In the genomic region with DNA sequence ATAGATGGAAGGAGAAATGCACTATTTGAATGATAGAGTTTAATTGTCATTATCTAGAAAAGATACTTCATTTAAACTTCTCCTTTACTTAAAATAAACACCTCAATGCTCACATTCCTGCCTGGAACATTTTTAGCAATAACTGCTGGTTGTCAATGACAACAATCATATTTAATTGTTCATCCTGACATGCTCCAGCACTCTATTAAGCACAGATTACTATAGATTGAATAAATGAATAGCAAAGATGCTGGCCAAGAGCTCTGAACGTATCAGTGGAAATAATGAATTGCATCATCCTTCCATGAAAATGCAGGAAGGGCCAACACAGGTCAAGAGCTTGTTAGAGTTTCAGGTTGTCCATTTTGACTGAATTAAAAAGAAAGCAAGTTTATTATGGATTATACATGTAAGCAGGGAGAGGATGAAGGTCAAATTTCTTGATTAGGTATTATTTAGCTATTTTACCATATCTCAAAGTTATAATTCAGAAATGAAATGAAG, we compare ENCODE assay signal across 19 cellular contexts.
"Had no signal": no experiment of that assay in that cellular context is flagged by ENCODE, and none has a peak within 500 bp of the region (broad histone marks: within the 10 kb centered on the region; RNA-seq: fewer than 3 reads in every experiment).

No MANE protein-coding gene starts in this region.

- H3K9me3 ChIP-seq: colonic mucosa, gastrocnemius medialis, heart right ventricle, pancreas, sigmoid colon, stomach, thoracic aorta, upper lobe of right lung had no signal

- H3K27me3 ChIP-seq: colonic mucosa, gastrocnemius medialis, heart right ventricle, pancreas, sigmoid colon, stomach, upper lobe of right lung had no signal

- H3K36me3 ChIP-seq: colonic mucosa, gastrocnemius medialis, heart right ventricle, pancreas, sigmoid colon, stomach, thoracic aorta, upper lobe of right lung had no signal

- ATAC-seq: activated CD8-positive, alpha-beta memory T cell treated with anti-CD3 and anti-CD28 coated beads, Interleukin-2, amount 10 ng/mL, durations not matched to agents 7 days and 5 days; gastrocnemius medialis; left colon; pancreas; upper lobe of right lung had no signal

- DNase-seq: activated CD4-positive, alpha-beta T cell treated with anti-CD3 and anti-CD28 coated beads, Interleukin-2, amount 50 U/mL, for 48 hours; activated CD4-positive, CD25-positive, alpha-beta regulatory T cell treated with anti-CD3 and anti-CD28 coated beads, Interleukin-2, amount 50 U/mL, for 72 hours; activated CD8-positive, alpha-beta memory T cell treated with anti-CD3 and anti-CD28 coated beads, Interleukin-2, amount 10 ng/mL, durations not matched to agents 7 days and 5 days; activated naive CD4-positive, alpha-beta T cell treated with anti-CD3 and anti-CD28 coated beads, Interleukin-2, amount 10 ng/mL, durations not matched to agents 7 days and 5 days; activated T-cell treated with anti-CD3 and anti-CD28 coated beads, Interleukin-2, amount 50 U/mL, for 1 hour; central memory CD4-positive, alpha-beta T cell; colonic mucosa; effector CD8-positive, alpha-beta T cell; gastrocnemius medialis; heart right ventricle; left colon; naive B cell; pancreas; sigmoid colon; stimulated activated CD4-positive, alpha-beta T cell treated with anti-CD3 and anti-CD28 coated beads, Interleukin-12 subunit alpha, Interleukin-12 subunit beta, amount 100 ng/mL, for 4 hours; stimulated activated CD4-positive, alpha-beta T cell treated with anti-CD3 and anti-CD28 coated beads, Interleukin-2, amount 100 ng/mL, for 24 hours; stomach; upper lobe of right lung had no signal

- H3K27ac ChIP-seq: colonic mucosa, gastrocnemius medialis, heart right ventricle, pancreas, sigmoid colon, stomach, thoracic aorta, upper lobe of right lung had no signal

- H3K4me3 ChIP-seq: colonic mucosa, gastrocnemius medialis, heart right ventricle, pancreas, sigmoid colon, stomach, thoracic aorta, upper lobe of right lung had no signal

- H3K4me1 ChIP-seq: colonic mucosa, gastrocnemius medialis, heart right ventricle, pancreas, sigmoid colon, upper lobe of right lung had no signal

- FAIRE-seq: pancreas had no signal
